Comparison of ENCODE assay signal across 8 cellular contexts in genomic region chr3:57756022-57756527, GRCh38. TPM values are rescaled to one million over a fixed set of nuclear protein-coding genes. Genes with fewer than 3 reads are reported as not detected.
DNase-seq lines count a peak whose midpoint lies in the region; ATAC-seq and TF ChIP-seq lines count a peak whose summit lies in the region.

Gene SLMAP, plus strand, starts transcription at chr3:57756309. Its CDS starts 1,343 bp downstream, at chr3:57757652.

- H3K36me3 ChIP-seq in WERI-Rb-1, result peaks cover 40% of the 10 kb centered on the region
- peaks cover 16% of the 10 kb centered on the region for H3K36me3 ChIP-seq in mammary epithelial cell (ENCODE audit: insufficient read depth, low read length)
- H3K36me3 ChIP-seq in iPS-20b (ENCODE audit: insufficient read depth, low read depth, low read length), result peaks cover 12% of the 10 kb centered on the region; the same call in 1 of the 2 replicates

- H3K9me3 ChIP-seq in WERI-Rb-1 (ENCODE audit: severe bottlenecking) (no peaks in the 10 kb centered on the region), mammary epithelial cell (replicated peaks; ENCODE audit: insufficient read depth, low read length) (no peaks in the 10 kb centered on the region), iPS-20b (ENCODE audit: insufficient read depth, low read depth, low read length) (no peaks in the 10 kb centered on the region)

- peak within 1 kb of the TSS; percentile 94 for H3K27ac ChIP-seq in WERI-Rb-1
- peak within 1 kb of the TSS; percentile 97 for H3K27ac ChIP-seq in mammary epithelial cell (ENCODE audit: insufficient read depth, low read depth, low read length)
- peak within 1 kb of the TSS; percentile 93 for H3K27ac ChIP-seq in iPS-20b (ENCODE audit: low read length)
- H3K27ac ChIP-seq in skin epidermis, result peak within 1 kb of the TSS; percentile 50 to 97 (median 91)

- dilution Hi-C loops in mammary epithelial cell (cut with HindIII; ENCODE audit: low sequenced_read_pairs), result loop anchor here (5.0 to 10.0 kb wide), 3 partner anchors 44 to 91 kb away; no protein-coding TSS in a partner anchor

- in situ Hi-C loops in ACHN (cut with HindIII; ENCODE audit: low pct_ligation_motif_present, low pct_unique_long_range_greater_than_20kb, low sequenced_read_pairs), result no loop called here
- in situ Hi-C loops in mammary epithelial cell (cut with MboI; ENCODE audit: low sequenced_read_pairs in 2 of 2), result loop anchor here (5.0 to 10.0 kb wide), 2 partner anchors 61 to 64 kb away; partner anchors contain the start of gene DENND6A (in 2 of the 2)

- H3K4me2 ChIP-seq in mammary epithelial cell (ENCODE audit: insufficient read depth, low read depth, low read length), result peak within 1 kb of the TSS; percentile 82

- H2AFZ ChIP-seq in mammary epithelial cell (ENCODE audit: low read depth, low read length), result peak within 1 kb of the TSS; percentile 63

- no peak for TF ChIP-seq CTCF in WERI-Rb-1 (IDR thresholded peaks at IDR 0.05; ENCODE audit: low read depth, low read length)
- TF ChIP-seq CTCF in mammary epithelial cell (conservative IDR thresholded peaks at IDR 0.05 in 1 of 2, IDR thresholded peaks at IDR 0.05 in 1 of 2; ENCODE audit: extremely low read depth in 1 of 2, insufficient read depth in 1 of 2, low read depth in 1 of 2, low read length in 2 of 2), result no peak

- H3K27me3 ChIP-seq in WERI-Rb-1 (ENCODE audit: insufficient read depth, low read depth, severe bottlenecking) (no peaks in the 10 kb centered on the region), mammary epithelial cell (ENCODE audit: insufficient read depth, low read length) (no peaks in the 10 kb centered on the region), iPS-20b (ENCODE audit: insufficient read depth, low read length) (peaks cover 5% of the 10 kb centered on the region; the same call in 1 of the 2 replicates)

- peaks cover 54% of the 10 kb centered on the region for H3K79me2 ChIP-seq in mammary epithelial cell (ENCODE audit: insufficient read depth, low read length)

- no TSS peak for BruUV-seq in mammary epithelial cell (replicated peaks; lab: Mats Ljungman, UMichigan)

- CTCF ChIA-PET in mammary epithelial cell (lab: Charles Lee; ENCODE audit: low non-redundant PET), result interaction anchor here (0.7 kb wide), 1 partner anchor 65 kb away, joined by 3 read pairs; no protein-coding TSS in a partner anchor

- under 1% methylated on average over 13 of the region's 41 CpGs for WGBS in mammary epithelial cell (ENCODE audit: low coverage, missing lambda C conversion rate)

- intact Hi-C loops in mammary epithelial cell (cut with micrococcal nuclease), result loop anchor here (1.0 to 2.0 kb wide), 3 partner anchors 49 to 159 kb away; partner anchors contain the start of gene ARF4

- H3K9ac ChIP-seq in mammary epithelial cell (ENCODE audit: insufficient read depth, low read length) (peak within 1 kb of the TSS; percentile 91), iPS-20b (ENCODE audit: low read depth, low read length) (peak within 1 kb of the TSS; percentile 92)

- peak within 1 kb of the TSS; percentile 79 for H3K4me3 ChIP-seq in WERI-Rb-1 (ENCODE audit: low read depth, low read length)
- peak within 1 kb of the TSS; percentile 65 to 94 (median 77) for H3K4me3 ChIP-seq in mammary epithelial cell (replicated peaks in 1 of 3; ENCODE audit: insufficient read depth in 1 of 3, low read depth in 2 of 3, low read length in 3 of 3)
- H3K4me3 ChIP-seq in iPS-20b (ENCODE audit: low read length), result peak within 1 kb of the TSS; percentile 81
- peak within 1 kb of the TSS; percentile 73 to 98 (median 94) for H3K4me3 ChIP-seq in skin epidermis

- H4K20me1 ChIP-seq in mammary epithelial cell (ENCODE audit: insufficient read depth, low read length), result no peaks in the 10 kb centered on the region

- ATAC-seq in GM18873 (IDR thresholded peaks at IDR 0.05; ENCODE audit: low FRiP score, unreplicated experiment) (peak; percentile 88), HG03139 (IDR thresholded peaks at IDR 0.05; ENCODE audit: unreplicated experiment) (peak; percentile 92)

- H3K4me1 ChIP-seq in mammary epithelial cell (ENCODE audit: insufficient read depth, low read length) (peaks cover 41% of the 10 kb centered on the region), iPS-20b (ENCODE audit: insufficient read depth, low read length) (peaks cover 12% of the 10 kb centered on the region)

- DNase-seq in ACHN (peak; percentile 97), NCI-H2227 (lab: John Stamatoyannopoulos, UW; ENCODE audit: unreplicated experiment) (peak; percentile 94), WERI-Rb-1 (peak; percentile 97), mammary epithelial cell (peak; percentile 97)

RNA-seq across cellular contexts. Expression of gene SLMAP, which starts in this region (rescaled TPM):
- total RNA-seq in mammary epithelial cell, result 100 to 1,000 TPM in 1 of 2 donors, 10 to 100 TPM in 1; 96.4 to 126 TPM
- polyA plus RNA-seq in mammary epithelial cell, result 31.9 TPM
- 137 TPM for polyA minus RNA-seq in mammary epithelial cell

Comparison
In these comparisons a context has a peak if more than half of its experiments do, and no peak if none do; other contexts are left out.
1. Peak in every context shown above with its lines: DNase-seq, ATAC-seq, H3K4me3 ChIP-seq and H3K27ac ChIP-seq.